In genomic region chr9:16100596-16101091, GRCh38 we compare ENCODE assay signal across 9 cellular contexts.
DNase-seq lines count a peak whose midpoint lies in the region; ATAC-seq and TF ChIP-seq lines count a peak whose summit lies in the region.
"Had no signal": no experiment of that assay in that cellular context is flagged by ENCODE, and none has a peak within 500 bp of the region (broad histone marks: within the 10 kb centered on the region; RNA-seq: fewer than 3 reads in every experiment).

No MANE protein-coding gene starts in this region.

- intact Hi-C loops in Right ventricle myocardium superior (cut with DNase I), result no loop called here

- no peaks in the 10 kb centered on the region for H3K4me1 ChIP-seq in upper lobe of left lung

- no peaks in the 10 kb centered on the region for H3K9me3 ChIP-seq in upper lobe of left lung

- H3K36me3 ChIP-seq in upper lobe of left lung, result no peaks in the 10 kb centered on the region

- in situ Hi-C loops in astrocyte of the spinal cord (cut with HindIII; ENCODE audit: low sequenced_read_pairs), result no loop called here

- DNase-seq in astrocyte of the spinal cord (ENCODE audit: low read depth, low spot score) (peak; percentile 36), Right ventricle myocardium superior (peak; percentile 82), mucosa of gallbladder (ENCODE audit: low spot score) (peak; percentile 30), upper lobe of left lung (peak; percentile 26 to 40), inferior parietal cortex (ENCODE audit: extremely low spot score) (no peak), OCI-M1 (lab: John Stamatoyannopoulos, UW) (no peak), NCI-H2171 (lab: John Stamatoyannopoulos, UW) (no peak)
- DNase-seq: activated gamma-delta T cell had no signal

- peak; percentile 98 for ATAC-seq in Right ventricle myocardium superior (ENCODE audit: poor library complexity)
- ATAC-seq in upper lobe of left lung (ENCODE audit: low FRiP score in 2 of 2), result peak; percentile 51 to 88
- ATAC-seq in HG03457 (IDR thresholded peaks at IDR 0.05; ENCODE audit: unreplicated experiment), result no peak

- H3K27me3 ChIP-seq in upper lobe of left lung, result no peaks in the 10 kb centered on the region

- TF ChIP-seq EP300 in upper lobe of left lung (IDR thresholded peaks at IDR 0.05), result no peak

- TF ChIP-seq POLR2A in upper lobe of left lung (IDR thresholded peaks at IDR 0.05), result no peak

- H3K4me3 ChIP-seq in astrocyte of the spinal cord (ENCODE audit: low read depth, low read length), result no peak overlapping the region
- no peak overlapping the region for H3K4me3 ChIP-seq in upper lobe of left lung

- peak overlapping the region in 2 of 4 donors; percentile 48 to 52 for H3K27ac ChIP-seq in upper lobe of left lung

- 69% methylated on average over 8 of the region's 8 CpGs for WGBS in upper lobe of left lung, 2 donors

- TF ChIP-seq CTCF in astrocyte of the spinal cord (IDR thresholded peaks at IDR 0.05; ENCODE audit: low read depth, low read length), result no peak
- TF ChIP-seq CTCF in upper lobe of left lung (IDR thresholded peaks at IDR 0.05), result no peak

Comparison
In these comparisons a context has a peak if more than half of its experiments do, and no peak if none do; other contexts are left out.
1. DNase-seq: peak in astrocyte of the spinal cord (single experiment), Right ventricle myocardium superior (single experiment), mucosa of gallbladder (single experiment) and upper lobe of left lung (2 of 2); none in inferior parietal cortex (single experiment), OCI-M1 (single experiment) and NCI-H2171 (single experiment).